ENCODE assay signal across 8 cellular contexts in genomic region chr12:103884316-103884715, GRCh38. TPM values are rescaled to one million over a fixed set of nuclear protein-coding genes. Genes with fewer than 3 reads are reported as not detected.
A peak's percentile ranks its signal among the peaks of the same experiment; 100 is the strongest.
DNase-seq lines count a peak whose midpoint lies in the region; ATAC-seq and TF ChIP-seq lines count a peak whose summit lies in the region.

No MANE protein-coding gene starts in this region.

- TF ChIP-seq CTCF in AG09319 (IDR thresholded peaks at IDR 0.05; ENCODE audit: low read depth, low read length) (peak; percentile 62), GM12864 (IDR thresholded peaks at IDR 0.05; ENCODE audit: low read depth, low read length, missing control alignments) (peak; percentile 62), lung (IDR thresholded peaks at IDR 0.05; ENCODE audit: control extremely low read depth, extremely low read depth) (peak; percentile 14)

- H3K27ac ChIP-seq in lung (ENCODE audit: low read depth in 1 of 2, low read length in 1 of 2), result no peak overlapping the region

- no peaks in the 10 kb centered on the region for H3K36me3 ChIP-seq in lung (ENCODE audit: control insufficient read depth in 2 of 2, insufficient read depth in 2 of 2, low read length in 2 of 2)
- H3K36me3 ChIP-seq in MG63, result no peaks in the 10 kb centered on the region

- ATAC-seq in lung (ENCODE audit: insufficient read depth, low FRiP score) (no peak), GM21367 (IDR thresholded peaks at IDR 0.05; ENCODE audit: unreplicated experiment) (no peak)

- H3K4me1 ChIP-seq in lung (ENCODE audit: control insufficient read depth in 2 of 2, insufficient read depth in 2 of 2, low read length in 2 of 2), result no peaks in the 10 kb centered on the region

- DNase-seq in AG09319 (ENCODE audit: extremely low read depth, low read depth) (peak; percentile 38), GM12864 (ENCODE audit: low read depth) (peak; percentile 42), NOMO-1 (lab: John Stamatoyannopoulos, UW; ENCODE audit: unreplicated experiment in 2 of 2) (peak; percentile 25 to 54), astrocyte of the hippocampus (ENCODE audit: low read depth, low spot score) (peak; percentile 66), lung (ENCODE audit: low spot score) (no peak), MG63 (no peak), cerebellum (ENCODE audit: low spot score) (no peak)

- 17 to 33% methylated on average over 4 of the region's 4 CpGs for WGBS in lung, 2 donors

- H3K4me3 ChIP-seq in GM12864 (ENCODE audit: low read depth, low read length), result no peak overlapping the region
- H3K4me3 ChIP-seq in lung, result no peak overlapping the region
- H3K4me3 ChIP-seq in MG63, result no peak overlapping the region

- no peaks in the 10 kb centered on the region for H3K9me3 ChIP-seq in lung (ENCODE audit: control insufficient read depth in 2 of 2, insufficient read depth in 1 of 2, low read length in 1 of 2)
- no peaks in the 10 kb centered on the region for H3K9me3 ChIP-seq in MG63

- H3K27me3 ChIP-seq in lung (ENCODE audit: control insufficient read depth, insufficient read depth), result no peaks in the 10 kb centered on the region
- H3K27me3 ChIP-seq in MG63, result no peaks in the 10 kb centered on the region

RNA-seq across cellular contexts. Expression of gene NT5DC3, which starts 43.3 kb away (rescaled TPM):
- total RNA-seq in lung, result 10 to 100 TPM in 1 of 2 donors, 1 to 10 TPM in 1; 5.5 to 12.3 TPM
- polyA plus RNA-seq in lung, result 1 to 10 TPM in 1 of 2 donors, under 1 TPM in 1; 0.93 to 1.7 TPM
- 10.9 and 11.8 TPM in 2 replicates for total RNA-seq in MG63 (2014; rRNA removed; shearing (Covaris generic); ENCODE audit: low replicate concordance)
- total RNA-seq in cerebellum, result 13.5 TPM

RNA-seq across cellular contexts. Expression of gene HSP90B1, which starts 45.9 kb away (rescaled TPM):
- total RNA-seq in lung (100 to 1,000 TPM; 390 to 781 TPM), cerebellum (165 TPM)
- polyA plus RNA-seq in lung, result 100 to 1,000 TPM; 484 to 773 TPM
- 364 and 534 TPM in 2 replicates for total RNA-seq in MG63 (2014; rRNA removed; shearing (Covaris generic); ENCODE audit: low replicate concordance)

Comparison
In these comparisons a context has a peak if more than half of its experiments do, and no peak if none do; other contexts are left out.
1. DNase-seq: peak in AG09319 (single experiment), GM12864 (single experiment), NOMO-1 (2 of 2) and astrocyte of the hippocampus (single experiment); none in lung (single experiment), MG63 (single experiment) and cerebellum (single experiment).
2. Peak in every context shown above with its lines, with median percentiles within 50 percentile points of each other: CTCF ChIP-seq.